In the genomic region with DNA sequence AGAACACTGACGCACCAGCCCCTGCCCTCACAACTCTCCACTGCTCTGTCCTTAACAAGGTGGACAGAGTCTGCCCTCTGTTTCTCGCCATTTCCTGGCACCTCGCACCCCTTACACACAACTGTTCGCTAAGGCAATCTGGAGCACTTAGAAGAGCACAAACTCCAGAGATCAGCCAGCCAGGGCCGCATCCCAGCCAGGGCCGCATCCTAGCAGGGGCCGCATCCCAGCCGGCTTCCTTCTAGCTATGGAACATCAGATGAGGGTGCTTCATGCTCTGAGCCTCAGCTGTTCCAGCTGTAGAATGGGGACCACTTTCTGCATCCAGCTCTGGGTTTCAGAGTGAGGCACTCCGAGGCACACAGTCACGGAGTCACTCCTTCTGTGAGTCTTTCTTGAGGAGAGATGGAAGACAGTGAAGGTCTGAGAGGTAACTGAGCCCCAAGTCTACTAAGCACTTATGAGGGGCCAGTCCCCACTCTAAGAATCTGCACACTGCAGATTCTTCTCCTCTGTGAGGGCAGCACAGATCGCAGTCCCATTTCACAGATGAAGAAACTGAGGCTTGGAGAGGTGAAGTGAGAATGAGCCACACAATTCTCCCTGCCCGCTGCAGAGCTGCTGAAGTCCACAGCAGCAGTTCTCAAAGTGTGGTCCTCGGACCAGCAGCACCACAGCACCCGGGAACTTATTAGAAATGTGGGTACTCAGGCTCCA, we compare ENCODE assay signal across 1 cellular context.
A peak's percentile ranks its signal among the peaks of the same experiment; 100 is the strongest.
TF ChIP-seq lines count a peak whose summit lies in the region.

No MANE protein-coding gene starts in this region.

TF ChIP-seq in WTC11, 78 proteins besides CTCF, POLR2A, EP300 and RAD21:
- TF ChIP-seq, protein P1, sequence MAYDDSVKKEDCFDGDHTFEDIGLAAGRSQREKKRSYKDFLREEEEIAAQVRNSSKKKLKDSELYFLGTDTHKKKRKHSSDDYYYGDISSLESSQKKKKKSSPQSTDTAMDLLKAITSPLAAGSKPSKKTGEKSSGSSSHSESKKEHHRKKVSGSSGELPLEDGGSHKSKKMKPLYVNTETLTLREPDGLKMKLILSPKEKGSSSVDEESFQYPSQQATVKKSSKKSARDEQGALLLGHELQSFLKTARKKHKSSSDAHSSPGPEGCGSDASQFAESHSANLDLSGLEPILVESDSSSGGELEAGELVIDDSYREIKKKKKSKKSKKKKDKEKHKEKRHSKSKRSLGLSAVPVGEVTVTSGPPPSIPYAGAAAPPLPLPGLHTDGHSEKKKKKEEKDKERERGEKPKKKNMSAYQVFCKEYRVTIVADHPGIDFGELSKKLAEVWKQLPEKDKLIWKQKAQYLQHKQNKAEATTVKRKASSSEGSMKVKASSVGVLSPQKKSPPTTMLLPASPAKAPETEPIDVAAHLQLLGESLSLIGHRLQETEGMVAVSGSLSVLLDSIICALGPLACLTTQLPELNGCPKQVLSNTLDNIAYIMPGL (CRISPR knock-in tag; IDR thresholded peaks at IDR 0.05), result no peak
- TF ChIP-seq ATF1 (CRISPR knock-in tag; IDR thresholded peaks at IDR 0.05) (no peak), GTF2I (CRISPR knock-in tag; conservative IDR thresholded peaks at IDR 0.05) (peak; percentile 45; the same call in 1 of the 2 replicates)
- TF ChIP-seq, protein P2, sequence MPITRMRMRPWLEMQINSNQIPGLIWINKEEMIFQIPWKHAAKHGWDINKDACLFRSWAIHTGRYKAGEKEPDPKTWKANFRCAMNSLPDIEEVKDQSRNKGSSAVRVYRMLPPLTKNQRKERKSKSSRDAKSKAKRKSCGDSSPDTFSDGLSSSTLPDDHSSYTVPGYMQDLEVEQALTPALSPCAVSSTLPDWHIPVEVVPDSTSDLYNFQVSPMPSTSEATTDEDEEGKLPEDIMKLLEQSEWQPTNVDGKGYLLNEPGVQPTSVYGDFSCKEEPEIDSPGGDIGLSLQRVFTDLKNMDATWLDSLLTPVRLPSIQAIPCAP (CRISPR knock-in tag; IDR thresholded peaks at IDR 0.05), result no peak
